8 cellular contexts compared by ENCODE assay signal in genomic region chr19:24033308-24033961, GRCh38. TPM values are rescaled to one million over a fixed set of nuclear protein-coding genes. Genes with fewer than 3 reads are reported as not detected.
DNase-seq lines count a peak whose midpoint lies in the region; ATAC-seq and TF ChIP-seq lines count a peak whose summit lies in the region.

No MANE protein-coding gene starts in this region.

- H3K27ac ChIP-seq in OCI-LY1 (ENCODE audit: low read depth, low read length, poor library complexity, severe bottlenecking), result peak overlapping the region; percentile 84

- H3K9me3 ChIP-seq in OCI-LY1 (ENCODE audit: low read length), result no peaks in the 10 kb centered on the region

- DNase-seq in COLO668 (lab: John Stamatoyannopoulos, UW; ENCODE audit: unreplicated experiment) (peak; percentile 89), HS-27A (ENCODE audit: low read depth) (peak; percentile 70), activated T-cell treated with anti-CD3 and anti-CD28 coated beads for 4 hours (peak; percentile 70), epithelial cell of proximal tubule (ENCODE audit: low read depth) (peak; percentile 50), mucosa of gallbladder (ENCODE audit: low spot score) (peak; percentile 92)
- DNase-seq in stimulated activated CD8-positive, alpha-beta memory T cell treated with anti-CD3 and anti-CD28 coated beads, Interleukin-4, amount 100 ng/mL, for 24 hours (ENCODE audit: low read depth), result peak; percentile 65

- TF ChIP-seq CTCF in OCI-LY1 (IDR thresholded peaks at IDR 0.05; ENCODE audit: low read length) (no peak), epithelial cell of proximal tubule (conservative IDR thresholded peaks at IDR 0.05; ENCODE audit: low read depth, low read length) (peak; percentile 7)

- peak overlapping the region; percentile 98 for H3K4me3 ChIP-seq in OCI-LY1 (ENCODE audit: low read depth, low read length, poor library complexity, severe bottlenecking)
- peak overlapping the region; percentile 96 for H3K4me3 ChIP-seq in epithelial cell of proximal tubule (ENCODE audit: low read depth, low read length)

- ATAC-seq in GM19468 (IDR thresholded peaks at IDR 0.05; ENCODE audit: extremely low read depth, unreplicated experiment), result peak; percentile 88

- H3K4me1 ChIP-seq in OCI-LY1 (ENCODE audit: insufficient read depth, low read length, severe bottlenecking), result peaks cover 55% of the 10 kb centered on the region

- H3K36me3 ChIP-seq in OCI-LY1 (ENCODE audit: insufficient read depth, low read length), result peaks cover 19% of the 10 kb centered on the region

- peaks cover 39% of the 10 kb centered on the region for H3K79me2 ChIP-seq in OCI-LY1 (ENCODE audit: insufficient read depth, low read length)

- H3K4me2 ChIP-seq in OCI-LY1 (ENCODE audit: low read length), result peak overlapping the region; percentile 95

- no peaks in the 10 kb centered on the region for H3K9me2 ChIP-seq in OCI-LY1 (ENCODE audit: low read depth, low read length)

- no peaks in the 10 kb centered on the region for H3K27me3 ChIP-seq in OCI-LY1 (ENCODE audit: insufficient read depth, low read length)

- H3K9ac ChIP-seq in OCI-LY1 (ENCODE audit: low read length), result peak overlapping the region; percentile 98

- H2AFZ ChIP-seq in OCI-LY1 (ENCODE audit: low read length), result no peak overlapping the region

- no peaks in the 10 kb centered on the region for H4K20me1 ChIP-seq in OCI-LY1 (ENCODE audit: insufficient read depth, low read length)

- peaks cover 7% of the 10 kb centered on the region; the same call in 1 of the 2 replicates for H3F3A ChIP-seq in OCI-LY1 (ENCODE audit: insufficient read depth, low read length)

RNA-seq across cellular contexts. Expression of gene ZNF254, which starts 53.6 kb away (rescaled TPM):
- 13.9 and 19.6 TPM in 2 replicates for total RNA-seq in epithelial cell of proximal tubule
- 20.2 TPM for total RNA-seq in mucosa of gallbladder

Comparison
In these comparisons a context has a peak if more than half of its experiments do, and no peak if none do; other contexts are left out.
1. Peak in every context shown above with its lines: DNase-seq, ATAC-seq, H3K4me3 ChIP-seq and H3K27ac ChIP-seq.